In the genomic region with DNA sequence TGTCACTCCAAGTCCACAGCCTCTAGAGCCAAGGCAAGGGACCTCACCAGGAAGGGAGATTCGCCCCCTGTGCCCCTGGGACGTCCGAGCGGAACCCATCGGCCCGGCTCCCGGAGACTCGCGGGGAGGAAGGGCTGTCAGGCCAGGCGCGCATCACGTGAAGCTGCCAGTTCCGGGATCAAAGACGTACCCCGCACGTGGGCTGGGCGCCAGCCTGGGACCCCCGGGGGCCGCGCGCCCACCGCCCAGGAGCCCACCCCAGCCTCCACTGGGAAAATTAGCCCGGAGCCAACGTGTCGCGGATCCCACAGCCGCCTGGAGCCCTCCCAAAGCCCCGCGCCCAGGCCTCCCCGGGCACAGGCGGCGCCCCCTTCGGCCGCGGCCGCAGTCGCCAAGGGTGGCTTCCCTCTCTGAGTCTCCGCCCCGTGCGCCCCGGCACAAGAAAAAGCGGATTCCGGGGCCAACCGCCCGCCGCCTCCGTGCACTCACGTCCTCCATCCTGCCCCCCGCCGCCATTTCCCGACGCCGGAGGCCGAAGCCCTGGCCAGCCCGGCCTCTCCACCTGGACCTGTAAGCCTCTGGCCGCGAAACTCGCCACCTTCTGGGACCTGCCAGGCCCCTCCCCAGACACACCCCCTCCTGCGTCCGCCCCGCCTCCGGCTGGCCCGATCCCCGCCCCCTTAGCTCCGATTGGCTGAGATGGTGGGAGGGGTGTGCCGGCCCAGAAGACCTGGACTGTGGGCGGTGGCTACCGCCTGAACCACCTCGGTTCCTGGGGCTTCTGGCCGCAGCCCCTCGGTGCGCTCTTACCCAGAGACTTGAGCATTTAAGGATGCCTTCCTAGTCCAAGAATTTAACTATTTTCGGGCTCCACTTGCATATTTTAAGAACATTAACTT, we compare ENCODE assay signal across 1 cellular context.
TF ChIP-seq lines count a peak whose summit lies in the region.

A gene (minus strand): TSS at position 603 of the 899 bp plus-strand sequence. CDS start 87 bp downstream, at position 516.

TF ChIP-seq in HEK293, 187 proteins besides CTCF, POLR2A, EP300 and RAD21 (continued from another document):
- TF ChIP-seq, protein P1, sequence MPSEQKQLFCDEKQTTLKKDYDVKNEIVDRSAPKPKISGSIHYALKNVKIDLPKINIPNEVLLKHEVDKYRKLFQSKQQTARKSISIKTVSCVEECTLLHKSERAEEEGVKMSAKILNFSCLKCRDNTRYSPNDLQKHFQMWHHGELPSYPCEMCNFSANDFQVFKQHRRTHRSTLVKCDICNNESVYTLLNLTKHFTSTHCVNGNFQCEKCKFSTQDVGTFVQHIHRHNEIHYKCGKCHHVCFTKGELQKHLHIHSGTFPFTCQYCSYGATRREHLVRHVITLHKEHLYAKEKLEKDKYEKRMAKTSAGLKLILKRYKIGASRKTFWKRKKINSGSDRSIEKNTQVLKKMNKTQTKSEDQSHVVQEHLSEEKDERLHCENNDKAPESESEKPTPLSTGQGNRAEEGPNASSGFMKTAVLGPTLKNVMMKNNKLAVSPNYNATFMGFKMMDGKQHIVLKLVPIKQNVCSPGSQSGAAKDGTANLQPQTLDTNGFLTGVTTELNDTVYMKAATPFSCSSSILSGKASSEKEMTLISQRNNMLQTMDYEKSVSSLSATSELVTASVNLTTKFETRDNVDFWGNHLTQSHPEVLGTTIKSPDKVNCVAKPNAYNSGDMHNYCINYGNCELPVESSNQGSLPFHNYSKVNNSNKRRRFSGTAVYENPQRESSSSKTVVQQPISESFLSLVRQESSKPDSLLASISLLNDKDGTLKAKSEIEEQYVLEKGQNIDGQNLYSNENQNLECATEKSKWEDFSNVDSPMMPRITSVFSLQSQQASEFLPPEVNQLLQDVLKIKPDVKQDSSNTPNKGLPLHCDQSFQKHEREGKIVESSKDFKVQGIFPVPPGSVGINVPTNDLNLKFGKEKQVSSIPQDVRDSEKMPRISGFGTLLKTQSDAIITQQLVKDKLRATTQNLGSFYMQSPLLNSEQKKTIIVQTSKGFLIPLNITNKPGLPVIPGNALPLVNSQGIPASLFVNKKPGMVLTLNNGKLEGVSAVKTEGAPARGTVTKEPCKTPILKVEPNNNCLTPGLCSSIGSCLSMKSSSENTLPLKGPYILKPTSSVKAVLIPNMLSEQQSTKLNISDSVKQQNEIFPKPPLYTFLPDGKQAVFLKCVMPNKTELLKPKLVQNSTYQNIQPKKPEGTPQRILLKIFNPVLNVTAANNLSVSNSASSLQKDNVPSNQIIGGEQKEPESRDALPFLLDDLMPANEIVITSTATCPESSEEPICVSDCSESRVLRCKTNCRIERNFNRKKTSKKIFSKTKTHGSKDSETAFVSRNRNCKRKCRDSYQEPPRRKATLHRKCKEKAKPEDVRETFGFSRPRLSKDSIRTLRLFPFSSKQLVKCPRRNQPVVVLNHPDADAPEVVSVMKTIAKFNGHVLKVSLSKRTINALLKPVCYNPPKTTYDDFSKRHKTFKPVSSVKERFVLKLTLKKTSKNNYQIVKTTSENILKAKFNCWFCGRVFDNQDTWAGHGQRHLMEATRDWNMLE (tag by site-specific recombination; conservative IDR thresholded peaks at IDR 0.05; ENCODE audit: low read depth) = no peak
- peak; percentile 42; the same call in 1 of the 2 replicates for TF ChIP-seq EGR2 (tag by site-specific recombination; IDR thresholded peaks at IDR 0.05; ENCODE audit: low read depth)
- TF ChIP-seq ZBTB20 (tag by site-specific recombination; IDR thresholded peaks at IDR 0.05) = peak; percentile 97
- TF ChIP-seq, protein P2, sequence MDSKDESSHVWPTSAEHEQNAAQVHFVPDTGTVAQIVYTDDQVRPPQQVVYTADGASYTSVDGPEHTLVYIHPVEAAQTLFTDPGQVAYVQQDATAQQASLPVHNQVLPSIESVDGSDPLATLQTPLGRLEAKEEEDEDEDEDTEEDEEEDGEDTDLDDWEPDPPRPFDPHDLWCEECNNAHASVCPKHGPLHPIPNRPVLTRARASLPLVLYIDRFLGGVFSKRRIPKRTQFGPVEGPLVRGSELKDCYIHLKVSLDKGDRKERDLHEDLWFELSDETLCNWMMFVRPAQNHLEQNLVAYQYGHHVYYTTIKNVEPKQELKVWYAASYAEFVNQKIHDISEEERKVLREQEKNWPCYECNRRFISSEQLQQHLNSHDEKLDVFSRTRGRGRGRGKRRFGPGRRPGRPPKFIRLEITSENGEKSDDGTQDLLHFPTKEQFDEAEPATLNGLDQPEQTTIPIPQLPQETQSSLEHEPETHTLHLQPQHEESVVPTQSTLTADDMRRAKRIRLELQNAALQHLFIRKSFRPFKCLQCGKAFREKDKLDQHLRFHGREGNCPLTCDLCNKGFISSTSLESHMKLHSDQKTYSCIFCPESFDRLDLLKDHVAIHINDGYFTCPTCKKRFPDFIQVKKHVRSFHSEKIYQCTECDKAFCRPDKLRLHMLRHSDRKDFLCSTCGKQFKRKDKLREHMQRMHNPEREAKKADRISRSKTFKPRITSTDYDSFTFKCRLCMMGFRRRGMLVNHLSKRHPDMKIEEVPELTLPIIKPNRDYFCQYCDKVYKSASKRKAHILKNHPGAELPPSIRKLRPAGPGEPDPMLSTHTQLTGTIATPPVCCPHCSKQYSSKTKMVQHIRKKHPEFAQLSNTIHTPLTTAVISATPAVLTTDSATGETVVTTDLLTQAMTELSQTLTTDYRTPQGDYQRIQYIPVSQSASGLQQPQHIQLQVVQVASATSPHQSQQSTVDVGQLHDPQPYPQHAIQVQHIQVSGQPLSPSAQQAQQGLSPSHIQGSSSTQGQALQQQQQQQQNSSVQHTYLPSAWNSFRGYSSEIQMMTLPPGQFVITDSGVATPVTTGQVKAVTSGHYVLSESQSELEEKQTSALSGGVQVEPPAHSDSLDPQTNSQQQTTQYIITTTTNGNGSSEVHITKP (tag by site-specific recombination; IDR thresholded peaks at IDR 0.05) = peak; percentile 79
- TF ChIP-seq ZNF561 (tag by site-specific recombination; IDR thresholded peaks at IDR 0.05; ENCODE audit: borderline replicate concordance) = peak; percentile 94
- TF ChIP-seq SP3 (tag by site-specific recombination; IDR thresholded peaks at IDR 0.05) = peak; percentile 85
- TF ChIP-seq, protein P3, sequence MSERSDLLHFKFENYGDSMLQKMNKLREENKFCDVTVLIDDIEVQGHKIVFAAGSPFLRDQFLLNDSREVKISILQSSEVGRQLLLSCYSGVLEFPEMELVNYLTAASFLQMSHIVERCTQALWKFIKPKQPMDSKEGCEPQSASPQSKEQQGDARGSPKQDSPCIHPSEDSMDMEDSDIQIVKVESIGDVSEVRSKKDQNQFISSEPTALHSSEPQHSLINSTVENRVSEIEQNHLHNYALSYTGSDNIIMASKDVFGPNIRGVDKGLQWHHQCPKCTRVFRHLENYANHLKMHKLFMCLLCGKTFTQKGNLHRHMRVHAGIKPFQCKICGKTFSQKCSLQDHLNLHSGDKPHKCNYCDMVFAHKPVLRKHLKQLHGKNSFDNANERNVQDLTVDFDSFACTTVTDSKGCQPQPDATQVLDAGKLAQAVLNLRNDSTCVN (tag by site-specific recombination; optimal IDR thresholded peaks at IDR 0.05) = peak; percentile 62
- no peak for TF ChIP-seq ZNF184 (tag by site-specific recombination; IDR thresholded peaks at IDR 0.05)
- no peak for TF ChIP-seq ZNF140 (tag by site-specific recombination; IDR thresholded peaks at IDR 0.05)
- peak; percentile 82 for TF ChIP-seq ZSCAN30 (tag by site-specific recombination; IDR thresholded peaks at IDR 0.05)
- TF ChIP-seq BCL11B (tag by site-specific recombination; IDR thresholded peaks at IDR 0.05; ENCODE audit: low read depth) = 0 out of 2 replicates have a peak, but pooled peaks have one; percentile 42
- TF ChIP-seq KLF9 (tag by site-specific recombination; IDR thresholded peaks at IDR 0.05; ENCODE audit: low read depth) = peak; percentile 97
- TF ChIP-seq, protein P4, sequence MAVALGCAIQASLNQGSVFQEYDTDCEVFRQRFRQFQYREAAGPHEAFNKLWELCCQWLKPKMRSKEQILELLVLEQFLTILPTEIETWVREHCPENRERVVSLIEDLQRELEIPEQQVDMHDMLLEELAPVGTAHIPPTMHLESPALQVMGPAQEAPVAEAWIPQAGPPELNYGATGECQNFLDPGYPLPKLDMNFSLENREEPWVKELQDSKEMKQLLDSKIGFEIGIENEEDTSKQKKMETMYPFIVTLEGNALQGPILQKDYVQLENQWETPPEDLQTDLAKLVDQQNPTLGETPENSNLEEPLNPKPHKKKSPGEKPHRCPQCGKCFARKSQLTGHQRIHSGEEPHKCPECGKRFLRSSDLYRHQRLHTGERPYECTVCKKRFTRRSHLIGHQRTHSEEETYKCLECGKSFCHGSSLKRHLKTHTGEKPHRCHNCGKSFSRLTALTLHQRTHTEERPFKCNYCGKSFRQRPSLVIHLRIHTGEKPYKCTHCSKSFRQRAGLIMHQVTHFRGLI (tag by site-specific recombination; IDR thresholded peaks at IDR 0.05) = 0 out of 2 replicates have a peak, but pooled peaks have one; percentile 21
- no peak for TF ChIP-seq ZNF670 (tag by site-specific recombination; IDR thresholded peaks at IDR 0.05; ENCODE audit: low read depth)
- TF ChIP-seq, protein P5, sequence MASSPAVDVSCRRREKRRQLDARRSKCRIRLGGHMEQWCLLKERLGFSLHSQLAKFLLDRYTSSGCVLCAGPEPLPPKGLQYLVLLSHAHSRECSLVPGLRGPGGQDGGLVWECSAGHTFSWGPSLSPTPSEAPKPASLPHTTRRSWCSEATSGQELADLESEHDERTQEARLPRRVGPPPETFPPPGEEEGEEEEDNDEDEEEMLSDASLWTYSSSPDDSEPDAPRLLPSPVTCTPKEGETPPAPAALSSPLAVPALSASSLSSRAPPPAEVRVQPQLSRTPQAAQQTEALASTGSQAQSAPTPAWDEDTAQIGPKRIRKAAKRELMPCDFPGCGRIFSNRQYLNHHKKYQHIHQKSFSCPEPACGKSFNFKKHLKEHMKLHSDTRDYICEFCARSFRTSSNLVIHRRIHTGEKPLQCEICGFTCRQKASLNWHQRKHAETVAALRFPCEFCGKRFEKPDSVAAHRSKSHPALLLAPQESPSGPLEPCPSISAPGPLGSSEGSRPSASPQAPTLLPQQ (tag by site-specific recombination; IDR thresholded peaks at IDR 0.05) = 0 out of 2 replicates have a peak, but pooled peaks have one; percentile 16
- TF ChIP-seq KLF1 (tag by site-specific recombination; IDR thresholded peaks at IDR 0.05) = 0 out of 2 replicates have a peak, but pooled peaks have one; percentile 16
- peak; percentile 83 for TF ChIP-seq TCF7L2 (IDR thresholded peaks at IDR 0.05; ENCODE audit: borderline replicate concordance, low read depth, low read length)
- TF ChIP-seq, protein P6, sequence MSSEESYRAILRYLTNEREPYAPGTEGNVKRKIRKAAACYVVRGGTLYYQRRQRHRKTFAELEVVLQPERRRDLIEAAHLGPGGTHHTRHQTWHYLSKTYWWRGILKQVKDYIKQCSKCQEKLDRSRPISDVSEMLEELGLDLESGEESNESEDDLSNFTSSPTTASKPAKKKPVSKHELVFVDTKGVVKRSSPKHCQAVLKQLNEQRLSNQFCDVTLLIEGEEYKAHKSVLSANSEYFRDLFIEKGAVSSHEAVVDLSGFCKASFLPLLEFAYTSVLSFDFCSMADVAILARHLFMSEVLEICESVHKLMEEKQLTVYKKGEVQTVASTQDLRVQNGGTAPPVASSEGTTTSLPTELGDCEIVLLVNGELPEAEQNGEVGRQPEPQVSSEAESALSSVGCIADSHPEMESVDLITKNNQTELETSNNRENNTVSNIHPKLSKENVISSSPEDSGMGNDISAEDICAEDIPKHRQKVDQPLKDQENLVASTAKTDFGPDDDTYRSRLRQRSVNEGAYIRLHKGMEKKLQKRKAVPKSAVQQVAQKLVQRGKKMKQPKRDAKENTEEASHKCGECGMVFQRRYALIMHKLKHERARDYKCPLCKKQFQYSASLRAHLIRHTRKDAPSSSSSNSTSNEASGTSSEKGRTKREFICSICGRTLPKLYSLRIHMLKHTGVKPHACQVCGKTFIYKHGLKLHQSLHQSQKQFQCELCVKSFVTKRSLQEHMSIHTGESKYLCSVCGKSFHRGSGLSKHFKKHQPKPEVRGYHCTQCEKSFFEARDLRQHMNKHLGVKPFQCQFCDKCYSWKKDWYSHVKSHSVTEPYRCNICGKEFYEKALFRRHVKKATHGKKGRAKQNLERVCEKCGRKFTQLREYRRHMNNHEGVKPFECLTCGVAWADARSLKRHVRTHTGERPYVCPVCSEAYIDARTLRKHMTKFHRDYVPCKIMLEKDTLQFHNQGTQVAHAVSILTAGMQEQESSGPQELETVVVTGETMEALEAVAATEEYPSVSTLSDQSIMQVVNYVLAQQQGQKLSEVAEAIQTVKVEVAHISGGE (tag by site-specific recombination; conservative IDR thresholded peaks at IDR 0.05; ENCODE audit: low read depth) = peak; percentile 95
- TF ChIP-seq, protein P7, sequence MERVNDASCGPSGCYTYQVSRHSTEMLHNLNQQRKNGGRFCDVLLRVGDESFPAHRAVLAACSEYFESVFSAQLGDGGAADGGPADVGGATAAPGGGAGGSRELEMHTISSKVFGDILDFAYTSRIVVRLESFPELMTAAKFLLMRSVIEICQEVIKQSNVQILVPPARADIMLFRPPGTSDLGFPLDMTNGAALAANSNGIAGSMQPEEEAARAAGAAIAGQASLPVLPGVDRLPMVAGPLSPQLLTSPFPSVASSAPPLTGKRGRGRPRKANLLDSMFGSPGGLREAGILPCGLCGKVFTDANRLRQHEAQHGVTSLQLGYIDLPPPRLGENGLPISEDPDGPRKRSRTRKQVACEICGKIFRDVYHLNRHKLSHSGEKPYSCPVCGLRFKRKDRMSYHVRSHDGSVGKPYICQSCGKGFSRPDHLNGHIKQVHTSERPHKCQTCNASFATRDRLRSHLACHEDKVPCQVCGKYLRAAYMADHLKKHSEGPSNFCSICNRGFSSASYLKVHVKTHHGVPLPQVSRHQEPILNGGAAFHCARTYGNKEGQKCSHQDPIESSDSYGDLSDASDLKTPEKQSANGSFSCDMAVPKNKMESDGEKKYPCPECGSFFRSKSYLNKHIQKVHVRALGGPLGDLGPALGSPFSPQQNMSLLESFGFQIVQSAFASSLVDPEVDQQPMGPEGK (tag by site-specific recombination; IDR thresholded peaks at IDR 0.05) = peak; percentile 71
- TF ChIP-seq ZFP37 (tag by site-specific recombination; IDR thresholded peaks at IDR 0.05) = peak; percentile 47; the same call in 1 of the 2 replicates
